16 cellular contexts compared by ENCODE assay signal in genomic region chr3:151919030-151919328, GRCh38. TPM values are rescaled to one million over a fixed set of nuclear protein-coding genes. Genes with fewer than 3 reads are reported as not detected.
"Had no signal": no experiment of that assay in that cellular context is flagged by ENCODE, and none has a peak within 500 bp of the region (broad histone marks: within the 10 kb centered on the region; RNA-seq: fewer than 3 reads in every experiment).

No MANE protein-coding gene starts in this region.

- H3K36me3 ChIP-seq: sigmoid colon, upper lobe of left lung, WERI-Rb-1 had no signal

- H3K27me3 ChIP-seq: body of pancreas, sigmoid colon, upper lobe of left lung had no signal

- H3K9me3 Mint-ChIP-seq: activated CD4-positive, alpha-beta memory T cell treated with anti-CD3 and anti-CD28 coated beads for 36 hours; activated naive CD4-positive, alpha-beta T cell treated with anti-CD3 and anti-CD28 coated beads for 36 hours; effector memory CD8-positive, alpha-beta T cell; nephron progenitor cell had no signal

- H3K36me3 Mint-ChIP-seq: activated CD4-positive, alpha-beta memory T cell treated with anti-CD3 and anti-CD28 coated beads for 36 hours had no signal

- H3K4me3 ChIP-seq: body of pancreas, lung, sigmoid colon, upper lobe of left lung had no signal

- H3K4me1 ChIP-seq: body of pancreas, upper lobe of left lung had no signal

- H3K4me3 Mint-ChIP-seq: activated CD4-positive, alpha-beta memory T cell treated with anti-CD3 and anti-CD28 coated beads for 36 hours; activated CD4-positive, alpha-beta T cell treated with anti-CD3 and anti-CD28 coated beads for 36 hours; activated naive CD4-positive, alpha-beta T cell treated with anti-CD3 and anti-CD28 coated beads for 36 hours; effector memory CD8-positive, alpha-beta T cell; nephron progenitor cell had no signal

- H3K27me3 Mint-ChIP-seq: activated CD4-positive, alpha-beta memory T cell treated with anti-CD3 and anti-CD28 coated beads for 36 hours; activated CD4-positive, alpha-beta T cell treated with anti-CD3 and anti-CD28 coated beads for 36 hours had no signal

- H3K27ac Mint-ChIP-seq: activated CD4-positive, alpha-beta memory T cell treated with anti-CD3 and anti-CD28 coated beads for 36 hours; activated CD4-positive, alpha-beta T cell treated with anti-CD3 and anti-CD28 coated beads for 36 hours; activated naive CD4-positive, alpha-beta T cell treated with anti-CD3 and anti-CD28 coated beads for 36 hours; effector memory CD8-positive, alpha-beta T cell; nephron progenitor cell had no signal

- H3K27ac ChIP-seq: body of pancreas, sigmoid colon, upper lobe of left lung, WERI-Rb-1 had no signal

- ATAC-seq: activated CD4-positive, alpha-beta T cell treated with anti-CD3 and anti-CD28 coated beads for 36 hours had no signal

- DNase-seq: activated CD4-positive, alpha-beta memory T cell treated with anti-CD3 and anti-CD28 coated beads for 36 hours; activated CD4-positive, alpha-beta T cell treated with anti-CD3 and anti-CD28 coated beads for 36 hours; activated naive CD4-positive, alpha-beta T cell treated with anti-CD3 and anti-CD28 coated beads for 36 hours; body of pancreas; effector memory CD8-positive, alpha-beta T cell; glutamatergic neuron; islet precursor cell; nephron progenitor cell; nucleus accumbens; posterior cingulate gyrus; sigmoid colon; upper lobe of left lung; WERI-Rb-1 had no signal

- H3K4me1 Mint-ChIP-seq: activated CD4-positive, alpha-beta T cell treated with anti-CD3 and anti-CD28 coated beads for 36 hours had no signal

- H3K9me3 ChIP-seq: body of pancreas, sigmoid colon, upper lobe of left lung had no signal

RNA-seq across cellular contexts. Expression of gene SUCNR1, which starts 45.5 kb away (rescaled TPM):
- total RNA-seq: activated CD4-positive, alpha-beta memory T cell treated with anti-CD3 and anti-CD28 coated beads for 36 hours; activated CD4-positive, alpha-beta T cell treated with anti-CD3 and anti-CD28 coated beads for 36 hours; activated naive CD4-positive, alpha-beta T cell treated with anti-CD3 and anti-CD28 coated beads for 36 hours; dermis microvascular lymphatic vessel endothelial cell; myocyte had no signal
